In the genomic region with DNA sequence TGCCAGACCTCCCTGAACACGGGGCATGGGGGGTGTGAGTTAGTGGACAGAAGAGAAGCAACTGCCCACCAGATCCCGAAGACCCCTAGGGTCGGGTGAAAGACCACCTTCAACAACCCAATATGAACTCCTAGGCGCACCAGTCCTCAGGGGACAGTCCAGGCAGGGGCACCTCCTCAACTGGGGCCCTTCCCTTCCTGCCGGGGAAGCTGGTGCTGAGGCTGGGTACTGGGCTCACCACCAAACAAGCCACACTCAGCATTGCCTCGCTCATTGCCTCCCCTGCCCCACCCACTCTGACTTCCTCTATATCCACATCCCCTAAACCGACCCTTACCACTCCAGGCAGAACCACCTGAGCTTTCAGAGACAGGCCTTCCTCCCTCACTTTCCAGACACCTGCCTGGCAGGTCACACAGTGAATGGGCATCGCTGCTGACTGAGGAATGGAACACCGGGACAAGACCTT, we compare ENCODE assay signal across 15 cellular contexts. TPM values are rescaled to one million over a fixed set of nuclear protein-coding genes. Genes with fewer than 3 reads are reported as not detected.
DNase-seq lines count a peak whose midpoint lies in the region; ATAC-seq and TF ChIP-seq lines count a peak whose summit lies in the region.
"Had no signal": no experiment of that assay in that cellular context is flagged by ENCODE, and none has a peak within 500 bp of the region (broad histone marks: within the 10 kb centered on the region; RNA-seq: fewer than 3 reads in every experiment).

No MANE protein-coding gene starts in this region.

- peak overlapping the region; percentile 38 for H3K4me2 ChIP-seq in Loucy (ENCODE audit: low read depth, low read length, poor library complexity, severe bottlenecking)

- no peaks in the 10 kb centered on the region for H3K9me3 Mint-ChIP-seq in CD8-positive, alpha-beta T cell
- H3K9me3 Mint-ChIP-seq in activated naive CD8-positive, alpha-beta T cell treated with anti-CD3 and anti-CD28 coated beads for 36 hours: no peaks in the 10 kb centered on the region
- no peaks in the 10 kb centered on the region for H3K9me3 Mint-ChIP-seq in natural killer cell

- peaks cover 90% of the 10 kb centered on the region for H3K4me1 ChIP-seq in CD8-positive, alpha-beta T cell (ENCODE audit: insufficient read depth, low read length)
- peaks cover 43% of the 10 kb centered on the region for H3K4me1 ChIP-seq in Loucy (ENCODE audit: insufficient read depth, low read length, poor library complexity, severe bottlenecking)

- H3K4me3 ChIP-seq in CD8-positive, alpha-beta T cell (ENCODE audit: low read depth, low read length): peak overlapping the region; percentile 7
- no peak overlapping the region for H3K4me3 ChIP-seq in Loucy (ENCODE audit: low read length, poor library complexity, severe bottlenecking)
- H3K4me3 ChIP-seq: suprapubic skin had no signal

- no peaks in the 10 kb centered on the region for H3K9me3 ChIP-seq in CD8-positive, alpha-beta T cell (ENCODE audit: low read length)
- H3K9me3 ChIP-seq in Loucy (ENCODE audit: insufficient read depth, low read depth, low read length): no peaks in the 10 kb centered on the region
- H3K9me3 ChIP-seq: suprapubic skin had no signal

- ATAC-seq in CD8-positive, alpha-beta T cell: peak; percentile 53
- ATAC-seq in natural killer cell: peak; percentile 52 to 58 (median 55)
- no peak for ATAC-seq in GM18873 (IDR thresholded peaks at IDR 0.05; ENCODE audit: low FRiP score, unreplicated experiment)
- no peak for ATAC-seq in HG03159 (IDR thresholded peaks at IDR 0.05; ENCODE audit: unreplicated experiment)
- ATAC-seq in GM21367 (IDR thresholded peaks at IDR 0.05; ENCODE audit: unreplicated experiment): no peak

- peaks cover 94% of the 10 kb centered on the region for H3K4me1 Mint-ChIP-seq in CD8-positive, alpha-beta T cell (ENCODE audit: low read depth)
- H3K4me1 Mint-ChIP-seq in activated naive CD8-positive, alpha-beta T cell treated with anti-CD3 and anti-CD28 coated beads for 36 hours: peaks cover 87% of the 10 kb centered on the region
- peaks cover 70 to 82% of the 10 kb centered on the region in 2 donors for H3K4me1 Mint-ChIP-seq in natural killer cell

- H3K27me3 Mint-ChIP-seq in CD8-positive, alpha-beta T cell (ENCODE audit: low read depth): no peaks in the 10 kb centered on the region
- H3K27me3 Mint-ChIP-seq in activated naive CD8-positive, alpha-beta T cell treated with anti-CD3 and anti-CD28 coated beads for 36 hours: no peaks in the 10 kb centered on the region
- H3K27me3 Mint-ChIP-seq in natural killer cell (ENCODE audit: low read depth in 2 of 2): no peaks in the 10 kb centered on the region

- no peaks in the 10 kb centered on the region; the same call in 1 of the 2 replicates for H3F3A ChIP-seq in Loucy (ENCODE audit: low read depth)

- H3K79me2 ChIP-seq in Loucy (ENCODE audit: insufficient read depth, low read length): peaks cover 98% of the 10 kb centered on the region

- DNase-seq in CD8-positive, alpha-beta T cell: peak in 5 of 7 experiments; percentile 48 to 78 (median 56)
- no peak for DNase-seq in activated naive CD8-positive, alpha-beta T cell treated with anti-CD3 and anti-CD28 coated beads for 36 hours
- DNase-seq in natural killer cell (no peak), NCI-H524 treated with DMSO at 0.1 percent for 48 hours (lab: John Stamatoyannopoulos, UW) (no peak)
- DNase-seq: brain microvascular endothelial cell, glutamatergic neuron, left cardiac atrium, NCI-H1436 treated with DMSO at 0.1 percent for 48 hours, RPMI8226, T-helper 9 cell had no signal

- peak overlapping the region; percentile 61 for H3K4me3 Mint-ChIP-seq in CD8-positive, alpha-beta T cell
- H3K4me3 Mint-ChIP-seq in activated naive CD8-positive, alpha-beta T cell treated with anti-CD3 and anti-CD28 coated beads for 36 hours: peak overlapping the region; percentile 72
- H3K4me3 Mint-ChIP-seq in natural killer cell: peak overlapping the region; percentile 86

- no peak for TF ChIP-seq CTCF in CD8-positive, alpha-beta T cell (IDR thresholded peaks at IDR 0.05)
- no peak for TF ChIP-seq CTCF in Loucy (conservative IDR thresholded peaks at IDR 0.05; ENCODE audit: low read length)
- TF ChIP-seq CTCF in natural killer cell (IDR thresholded peaks at IDR 0.05): no peak

- H3K27me3 ChIP-seq in CD8-positive, alpha-beta T cell (ENCODE audit: insufficient read depth, low read length): no peaks in the 10 kb centered on the region
- no peaks in the 10 kb centered on the region for H3K27me3 ChIP-seq in Loucy (ENCODE audit: insufficient read depth, low read length, poor library complexity, severe bottlenecking)
- H3K27me3 ChIP-seq: brain microvascular endothelial cell, suprapubic skin had no signal

- intact Hi-C loops in CD8-positive, alpha-beta T cell (cut with DNase I, micrococcal nuclease): loop anchor here in 1 of 2 experiments (2.0 to 5.0 kb wide), 2 partner anchors 27 to 42 kb away; a partner anchor contains a TSS
- intact Hi-C loops in natural killer cell (cut with micrococcal nuclease): no loop called here

- H3K36me3 ChIP-seq in CD8-positive, alpha-beta T cell (ENCODE audit: insufficient read depth, low read length): peaks cover 14% of the 10 kb centered on the region
- H3K36me3 ChIP-seq in Loucy (ENCODE audit: insufficient read depth, low read length): peaks cover 73% of the 10 kb centered on the region; the same call in 1 of the 2 replicates
- H3K36me3 ChIP-seq: brain microvascular endothelial cell had no signal

- POLR2A ChIA-PET in CD8-positive, alpha-beta T cell (lab: Charles Lee): interaction anchor here (0.5 to 3.5 kb wide), 14 partner anchors 9 to 1174 kb away, joined by 3 to 21 read pairs (median 7); a partner anchor contains a TSS

- peaks cover 74% of the 10 kb centered on the region for H3K36me3 Mint-ChIP-seq in CD8-positive, alpha-beta T cell
- H3K36me3 Mint-ChIP-seq in activated naive CD8-positive, alpha-beta T cell treated with anti-CD3 and anti-CD28 coated beads for 36 hours: peaks cover 82% of the 10 kb centered on the region
- peaks cover 8% of the 10 kb centered on the region for H3K36me3 Mint-ChIP-seq in natural killer cell

- peak overlapping the region; percentile 47 for H3K27ac ChIP-seq in CD8-positive, alpha-beta T cell (ENCODE audit: low read depth, low read length)
- H3K27ac ChIP-seq: brain microvascular endothelial cell, suprapubic skin had no signal

- H3K27ac Mint-ChIP-seq in CD8-positive, alpha-beta T cell: peak overlapping the region; percentile 98
- H3K27ac Mint-ChIP-seq in activated naive CD8-positive, alpha-beta T cell treated with anti-CD3 and anti-CD28 coated beads for 36 hours: peak overlapping the region; percentile 98
- peak overlapping the region; percentile 87 to 88 for H3K27ac Mint-ChIP-seq in natural killer cell

- CTCF ChIA-PET in CD8-positive, alpha-beta T cell (lab: Charles Lee): interaction anchor here (1.0 to 7.9 kb wide), 7 partner anchors 10 to 93 kb away, joined by 3 to 47 read pairs (median 4); no protein-coding TSS in a partner anchor

- H2AFZ ChIP-seq in Loucy (ENCODE audit: low read length): no peak overlapping the region

- H3K9ac ChIP-seq in Loucy (ENCODE audit: low read depth, low read length, poor library complexity, severe bottlenecking): no peak overlapping the region

- peaks cover 92% of the 10 kb centered on the region for H4K20me1 ChIP-seq in Loucy (ENCODE audit: insufficient read depth, low read length, poor library complexity, severe bottlenecking)

- no peaks in the 10 kb centered on the region for H3K9me2 ChIP-seq in Loucy (replicated peaks; ENCODE audit: low read depth, low read length)

RNA-seq across cellular contexts. Expression of a gene that starts 42.5 kb away (rescaled TPM):
- total RNA-seq in CD8-positive, alpha-beta T cell: 100 to 1,000 TPM; 286 to 305 TPM
- total RNA-seq in activated naive CD8-positive, alpha-beta T cell treated with anti-CD3 and anti-CD28 coated beads for 36 hours: 100 to 1,000 TPM; 239 to 245 TPM
- 100 to 1,000 TPM; 354 to 448 (median 420) TPM for total RNA-seq in natural killer cell

Comparison
In these comparisons a context has a peak if more than half of its experiments do, and no peak if none do; other contexts are left out.
1. ATAC-seq: peak in CD8-positive, alpha-beta T cell (single experiment) and natural killer cell (3 of 3); none in GM18873 (single experiment), HG03159 (single experiment) and GM21367 (single experiment).
2. DNase-seq: peak in CD8-positive, alpha-beta T cell (5 of 7); none in activated naive CD8-positive, alpha-beta T cell treated with anti-CD3 and anti-CD28 coated beads for 36 hours (single experiment), natural killer cell (single experiment) and NCI-H524 treated with DMSO at 0.1 percent for 48 hours (single experiment).
3. Peak in every context shown above with its lines, with median percentiles within 50 percentile points of each other: H3K27ac Mint-ChIP-seq and H3K4me3 Mint-ChIP-seq.